In the genomic region with DNA sequence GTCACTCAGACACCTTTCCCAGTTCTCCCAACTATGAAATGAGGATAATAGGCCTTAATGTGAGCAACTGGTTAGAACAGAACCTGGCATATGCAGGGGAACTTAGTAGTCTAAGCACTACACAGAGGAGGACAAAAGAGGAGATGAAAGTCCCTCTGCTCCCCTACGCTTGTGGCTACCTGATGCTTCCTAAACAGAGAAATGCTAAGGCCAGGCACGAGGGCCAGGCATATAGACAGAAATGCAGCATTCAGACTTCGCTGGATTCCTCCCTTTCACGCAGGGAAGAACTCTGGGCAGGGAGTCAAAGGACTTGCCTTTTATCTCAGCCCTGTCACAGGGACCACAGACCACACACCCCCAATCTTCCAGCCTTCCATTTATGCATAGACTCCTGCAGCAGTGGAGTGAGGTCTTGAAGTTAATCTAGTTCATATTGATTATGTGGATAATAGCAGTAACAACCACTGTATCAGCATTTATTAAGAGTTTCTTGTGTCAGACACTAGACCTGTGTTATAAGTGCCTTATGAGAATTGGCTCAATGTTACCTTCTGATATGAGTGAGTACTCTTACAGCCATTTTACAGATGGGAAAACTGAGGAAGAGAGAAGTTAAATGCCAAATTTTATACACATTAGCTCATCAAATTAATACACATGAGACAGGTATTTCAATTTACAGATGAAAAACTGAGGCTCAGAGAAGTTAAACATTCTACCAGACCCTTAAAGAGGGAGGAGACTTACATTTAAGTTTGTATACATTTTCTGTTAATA, we compare ENCODE assay signal across 11 cellular contexts.
"Had no signal": no experiment of that assay in that cellular context is flagged by ENCODE, and none has a peak within 500 bp of the region (broad histone marks: within the 10 kb centered on the region; RNA-seq: fewer than 3 reads in every experiment).

No MANE protein-coding gene starts in this region.

- DNase-seq: activated CD4-positive, alpha-beta T cell treated with anti-CD3 and anti-CD28 coated beads, Interleukin-2, amount 50 U/mL, for 4 hours; activated naive CD8-positive, alpha-beta T cell treated with anti-CD3 and anti-CD28 coated beads, Interleukin-2, amount 10 ng/mL, durations not matched to agents 7 days and 5 days; anterior cingulate cortex; dorsolateral prefrontal cortex; glutamatergic neuron; trophoblast cell had no signal

- H3K27ac ChIP-seq: breast epithelium, dorsolateral prefrontal cortex, skin epidermis had no signal

- H3K4me1 ChIP-seq: breast epithelium had no signal

- H3K9me3 ChIP-seq: breast epithelium had no signal

- ATAC-seq: activated CD4-positive, CD25-positive, alpha-beta regulatory T cell treated with anti-CD3 and anti-CD28 coated beads, Interleukin-2, amount 50 U/mL, for 24 hours; esophagus mucosa; stimulated activated effector memory CD8-positive, alpha-beta T cell treated with anti-CD3 and anti-CD28 coated beads, Interleukin-12 subunit alpha, Interleukin-12 subunit beta, amount 100 ng/mL, for 72 hours had no signal

- H3K27me3 ChIP-seq: breast epithelium, dorsolateral prefrontal cortex had no signal

- H3K4me3 ChIP-seq: breast epithelium, dorsolateral prefrontal cortex, skin epidermis had no signal

- H3K36me3 ChIP-seq: breast epithelium had no signal
